Comparison of ENCODE assay signal across 17 cellular contexts in the genomic region with DNA sequence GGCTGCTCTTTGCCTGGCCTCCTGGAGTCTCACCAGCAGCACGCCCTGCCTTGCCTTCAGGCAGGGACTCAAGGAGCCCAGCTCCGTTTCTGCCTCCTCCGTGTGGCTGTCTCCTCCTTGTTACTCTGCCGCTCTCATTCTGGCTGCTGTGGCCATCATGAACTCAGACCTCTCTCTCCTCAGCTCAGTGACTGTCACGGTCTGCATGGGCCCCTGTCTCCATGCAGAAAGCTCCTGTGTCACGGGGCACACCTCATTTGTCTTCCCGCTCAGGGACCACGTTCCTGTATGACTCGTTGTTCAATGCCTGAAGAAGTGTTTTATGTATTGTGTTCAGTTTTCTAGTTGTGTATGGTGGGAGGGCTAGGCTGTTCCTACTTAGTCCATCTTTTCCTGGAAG.
"Had no signal": no experiment of that assay in that cellular context is flagged by ENCODE, and none has a peak within 500 bp of the region (broad histone marks: within the 10 kb centered on the region; RNA-seq: fewer than 3 reads in every experiment).

No MANE protein-coding gene starts in this region.

- H3K27ac ChIP-seq: gastrocnemius medialis, heart left ventricle, neutrophil, pancreas, sigmoid colon, tibial artery, uterus had no signal

- DNase-seq: activated CD4-positive, alpha-beta T cell treated with anti-CD3 and anti-CD28 coated beads, Interleukin-2, amount 10 ng/mL, durations not matched to agents 24 days and 14 days; activated CD8-positive, alpha-beta memory T cell treated with anti-CD3 and anti-CD28 coated beads, Interleukin-2, amount 50 U/mL, for 4 hours; activated effector memory CD4-positive, alpha-beta T cell treated with Interleukin-2 at 50 U/mL for 16 hours; activated T-cell treated with anti-CD3 and anti-CD28 coated beads, Interleukin-2, amount 50 U/mL, for 4 hours; effector CD8-positive, alpha-beta T cell; gastrocnemius medialis; heart left ventricle; mucosa of descending colon; naive B cell; pancreas; sigmoid colon; stimulated activated naive B cell treated with anti-CD40 and anti-IgM and Interleukin-4, amounts not matched to agents 10 μg/mL and 1 μg/mL and 100 μg/mL, for 72 hours; T1000; tibial artery; uterus had no signal

- H3K27me3 ChIP-seq: gastrocnemius medialis, heart left ventricle, neutrophil, pancreas, sigmoid colon, tibial artery, uterus had no signal

- H3K4me1 ChIP-seq: heart left ventricle, pancreas, uterus had no signal

- ATAC-seq: activated T-cell treated with anti-CD3 and anti-CD28 coated beads, Interleukin-2, amount 50 U/mL, for 4 hours; esophagus mucosa; gastrocnemius medialis; heart left ventricle; mucosa of descending colon; pancreas; stimulated activated naive B cell treated with anti-CD40 and anti-IgM and Interleukin-4, amounts not matched to agents 10 μg/mL and 1 μg/mL and 100 μg/mL, for 72 hours had no signal

- H3K4me3 ChIP-seq: gastrocnemius medialis, heart left ventricle, mucosa of descending colon, pancreas, sigmoid colon, tibial artery, uterus had no signal

- H3K36me3 ChIP-seq: gastrocnemius medialis, heart left ventricle, neutrophil, pancreas, sigmoid colon, uterus had no signal

- H3K9me3 ChIP-seq: gastrocnemius medialis, mucosa of descending colon, neutrophil, pancreas, sigmoid colon, uterus had no signal
